ENCODE assay signal across 28 cellular contexts in the genomic region with DNA sequence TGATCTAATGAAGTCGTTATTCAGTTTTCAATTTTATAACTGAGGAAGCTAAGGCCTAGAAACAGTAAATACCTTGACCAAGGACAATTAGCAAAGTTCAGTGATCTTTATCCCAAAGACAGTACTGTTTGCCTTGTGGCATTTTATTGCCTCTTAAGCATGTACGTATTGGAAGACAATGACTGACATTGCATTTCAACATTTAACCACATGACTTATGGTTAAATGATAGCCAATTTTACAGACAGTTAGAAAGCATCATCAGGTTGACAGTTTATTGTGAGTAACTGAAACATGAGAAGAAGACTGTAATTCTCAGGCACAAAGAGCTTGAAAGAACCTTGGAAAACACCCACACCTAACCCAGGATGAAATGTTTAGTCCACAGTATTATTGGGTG.
DNase-seq lines count a peak whose midpoint lies in the region; ATAC-seq, FAIRE-seq and TF ChIP-seq lines count a peak whose summit lies in the region.
"Had no signal": no experiment of that assay in that cellular context is flagged by ENCODE, and none has a peak within 500 bp of the region (broad histone marks: within the 10 kb centered on the region; RNA-seq: fewer than 3 reads in every experiment).

No MANE protein-coding gene starts in this region.

- H3K79me2 ChIP-seq in PC-3 (ENCODE audit: low read length), result no peaks in the 10 kb centered on the region

- H3K36me3 ChIP-seq in PC-3 (ENCODE audit: low read depth, low read length), result no peaks in the 10 kb centered on the region
- no peaks in the 10 kb centered on the region for H3K36me3 ChIP-seq in small intestine (ENCODE audit: control insufficient read depth in 2 of 2, insufficient read depth in 2 of 2, low read length in 2 of 2)
- H3K36me3 ChIP-seq: HAP-1, MG63 had no signal

- no peaks in the 10 kb centered on the region for H3K4me1 Mint-ChIP-seq in T-cell
- H3K4me1 Mint-ChIP-seq: B cell had no signal

- H3K9me3 ChIP-seq in PC-3 (ENCODE audit: low read length), result no peaks in the 10 kb centered on the region
- H3K9me3 ChIP-seq in small intestine (ENCODE audit: control insufficient read depth, low read depth), result no peaks in the 10 kb centered on the region
- H3K9me3 ChIP-seq: HAP-1, MG63, SK-N-SH had no signal

- ATAC-seq in PC-3 (peak; percentile 91), T-cell (replicated peaks in 1 of 4) (no peak)
- ATAC-seq: CD8-positive, alpha-beta T cell; K562 had no signal

- no peak overlapping the region for H2AFZ ChIP-seq in PC-3 (ENCODE audit: low read length)

- no peaks in the 10 kb centered on the region for H3F3A ChIP-seq in PC-3 (ENCODE audit: low read length, unreplicated experiment)

- DNase-seq in DMS53 (lab: John Stamatoyannopoulos, UW) (peak; percentile 0), DMS53 treated with DMSO at 0.1 percent for 48 hours (lab: John Stamatoyannopoulos, UW; ENCODE audit: unreplicated experiment) (no peak), LNCaP clone FGC (ENCODE audit: low read depth) (peak; percentile 27), PC-3 (peak; percentile 73), small intestine (peak; percentile 8), T-cell (no peak)
- no peak for DNase-seq in activated CD4-positive, alpha-beta T cell treated with anti-CD3 and anti-CD28 coated beads, Interleukin-2, amount 50 U/mL, for 48 hours
- DNase-seq: CD8-positive, alpha-beta T cell; DMS 273 treated with DMSO at 0.1 percent for 48 hours; GOT3; Kasumi-1; MG63; NCI-H1105 treated with DMSO at 0.1 percent for 48 hours; NCI-H1694; NCI-H2107; NCI-H446 treated with DMSO at 0.1 percent for 48 hours; NCI-H69; OCI-M1; SK-N-SH; SW 1271 had no signal

- H3K9me2 ChIP-seq in PC-3 (replicated peaks; ENCODE audit: low read length), result no peaks in the 10 kb centered on the region
- H3K9me2 ChIP-seq: SK-N-SH had no signal

- H3K4me1 ChIP-seq in PC-3 (ENCODE audit: insufficient read depth, low read length) (peaks cover 17% of the 10 kb centered on the region), small intestine (ENCODE audit: control insufficient read depth in 2 of 2, insufficient read depth in 1 of 2, low read depth in 1 of 2, low read length in 1 of 2) (no peaks in the 10 kb centered on the region)
- H3K4me1 ChIP-seq: HAP-1 had no signal

- H3K27ac ChIP-seq in PC-3 (ENCODE audit: low read length), result peak overlapping the region; percentile 41
- H3K27ac ChIP-seq in small intestine (ENCODE audit: low read depth in 1 of 2, low read length in 1 of 2), result no peak overlapping the region
- H3K27ac ChIP-seq: 22Rv1, C4-2B had no signal

- no peaks in the 10 kb centered on the region for H3K36me3 Mint-ChIP-seq in T-cell
- H3K36me3 Mint-ChIP-seq: CD8-positive, alpha-beta T cell had no signal

- H3K4me3 ChIP-seq in LNCaP clone FGC (ENCODE audit: low read depth, low read length) (no peak overlapping the region), PC-3 (ENCODE audit: low read length) (no peak overlapping the region), small intestine (ENCODE audit: low read depth in 1 of 2, low read length in 2 of 2) (no peak overlapping the region)
- H3K4me3 ChIP-seq: HAP-1, K562, MG63 had no signal

- no peak overlapping the region for H3K27ac Mint-ChIP-seq in T-cell
- H3K27ac Mint-ChIP-seq: B cell; CD8-positive, alpha-beta T cell had no signal

- intact Hi-C loops in PC-3 (cut with micrococcal nuclease), result loop anchor here (1.0 kb wide), 1 partner anchor 18 kb away; no protein-coding TSS in a partner anchor

- no peak for FAIRE-seq in small intestine (lab: Jason Lieb, UNC)
- FAIRE-seq: GM18507, HTR-8/SVneo, K562, RCC 7860 had no signal

- H3K27me3 ChIP-seq in PC-3 (ENCODE audit: low read length) (no peaks in the 10 kb centered on the region), small intestine (ENCODE audit: control insufficient read depth in 2 of 2, insufficient read depth in 2 of 2, low read length in 2 of 2) (no peaks in the 10 kb centered on the region)
- H3K27me3 ChIP-seq: MG63 had no signal

- TF ChIP-seq CTCF in LNCaP clone FGC (IDR thresholded peaks at IDR 0.05; ENCODE audit: control insufficient read depth, extremely low read depth, insufficient read depth), result no peak
- TF ChIP-seq CTCF in PC-3 (conservative IDR thresholded peaks at IDR 0.05; ENCODE audit: low read depth, low read length), result no peak

- H3K27me3 Mint-ChIP-seq in T-cell, result no peaks in the 10 kb centered on the region
- H3K27me3 Mint-ChIP-seq: B cell had no signal

- 15 to 55% (median 32%) methylated on average over 2 of the region's 2 CpGs for WGBS in small intestine, 3 donors

- no peak overlapping the region for H3K9ac ChIP-seq in PC-3 (ENCODE audit: low read length)
- H3K9ac ChIP-seq: SK-N-SH had no signal

- H3K4me3 Mint-ChIP-seq in T-cell, result no peak overlapping the region
- H3K4me3 Mint-ChIP-seq: B cell; CD8-positive, alpha-beta T cell had no signal

- no peaks in the 10 kb centered on the region for H4K20me1 ChIP-seq in PC-3 (ENCODE audit: low read length)

- peak overlapping the region; percentile 28 for H3K4me2 ChIP-seq in PC-3 (ENCODE audit: low read length)
- H3K4me2 ChIP-seq: SK-N-SH had no signal

- POLR2A ChIA-PET in PC-3 (lab: Charles Lee; ENCODE audit: unreplicated experiment) (no interaction called here), T-cell (lab: Charles Lee) (no interaction called here)

- BruUV-seq in PC-3 (replicated peaks; lab: Mats Ljungman, UMichigan), result no TSS peak

- CTCF ChIA-PET in PC-3 (lab: Charles Lee), result interaction anchor here (0.7 kb wide), 1 partner anchor 12 kb away, joined by 3 read pairs; no protein-coding TSS in a partner anchor
- CTCF ChIA-PET in T-cell (lab: Charles Lee), result no interaction called here

- peaks cover 0 to 7% (median 0%) of the 10 kb centered on the region in 3 donors for H3K9me3 Mint-ChIP-seq in T-cell

Comparison
In these comparisons a context has a peak if more than half of its experiments do, and no peak if none do; other contexts are left out.
1. DNase-seq: peak in DMS53 (single experiment), LNCaP clone FGC (single experiment), PC-3 (single experiment) and small intestine (single experiment); none in DMS53 treated with DMSO at 0.1 percent for 48 hours (single experiment), activated CD4-positive, alpha-beta T cell treated with anti-CD3 and anti-CD28 coated beads, Interleukin-2, amount 50 U/mL, for 48 hours (0 of 2) and T-cell (0 of 34).